In genomic region chr15:78977591-78978347, GRCh38 we compare ENCODE assay signal across 10 cellular contexts. TPM values are rescaled to one million over a fixed set of nuclear protein-coding genes. Genes with fewer than 3 reads are reported as not detected.
DNase-seq lines count a peak whose midpoint lies in the region; ATAC-seq and TF ChIP-seq lines count a peak whose summit lies in the region.
"Had no signal": no experiment of that assay in that cellular context is flagged by ENCODE, and none has a peak within 500 bp of the region (broad histone marks: within the 10 kb centered on the region; RNA-seq: fewer than 3 reads in every experiment).

No MANE protein-coding gene starts in this region.

- H2AFZ ChIP-seq in MM.1S (ENCODE audit: low read length), result peak overlapping the region; percentile 71

- DNase-seq in GM12864 (ENCODE audit: low read depth) (peak; percentile 53), MM.1S (no peak), dorsolateral prefrontal cortex (no peak), LoVo (ENCODE audit: low spot score) (no peak)
- no peak for DNase-seq in activated effector memory CD4-positive, alpha-beta T cell treated with anti-CD3 and anti-CD28 coated beads, Interleukin-2, amount 50 U/mL, for 16 hours
- no peak for DNase-seq in activated CD8-positive, alpha-beta T cell treated with anti-CD3 and anti-CD28 coated beads for 36 hours
- DNase-seq: activated CD4-positive, alpha-beta T cell treated with anti-CD3 and anti-CD28 coated beads for 1 hour; endodermal cell had no signal

- POLR2A ChIA-PET in activated CD8-positive, alpha-beta T cell treated with anti-CD3 and anti-CD28 coated beads for 36 hours (lab: Charles Lee), result no interaction called here

- peak overlapping the region; percentile 49 for H3K4me2 ChIP-seq in MM.1S (ENCODE audit: low read depth, low read length)

- peaks cover 2% of the 10 kb centered on the region for H3K4me1 Mint-ChIP-seq in activated CD8-positive, alpha-beta T cell treated with anti-CD3 and anti-CD28 coated beads for 36 hours (ENCODE audit: low read depth)
- H3K4me1 Mint-ChIP-seq: endodermal cell had no signal

- H3K27me3 Mint-ChIP-seq in activated CD8-positive, alpha-beta T cell treated with anti-CD3 and anti-CD28 coated beads for 36 hours, result no peaks in the 10 kb centered on the region

- no peaks in the 10 kb centered on the region for H3K27me3 ChIP-seq in MM.1S (replicated peaks; ENCODE audit: insufficient read depth, low read length)
- H3K27me3 ChIP-seq in dorsolateral prefrontal cortex, result no peaks in the 10 kb centered on the region

- no peaks in the 10 kb centered on the region for H3K9me3 Mint-ChIP-seq in activated CD8-positive, alpha-beta T cell treated with anti-CD3 and anti-CD28 coated beads for 36 hours
- H3K9me3 Mint-ChIP-seq: endodermal cell had no signal

- no peaks in the 10 kb centered on the region for H3K79me2 ChIP-seq in MM.1S (ENCODE audit: low read length)

- H4K20me1 ChIP-seq in MM.1S (ENCODE audit: insufficient read depth, low read length), result no peaks in the 10 kb centered on the region

- intact Hi-C loops in dorsolateral prefrontal cortex (cut with DNase I), result no loop called here
- intact Hi-C loops in activated CD8-positive, alpha-beta T cell treated with anti-CD3 and anti-CD28 coated beads for 36 hours (cut with micrococcal nuclease), result no loop called here

- TF ChIP-seq CTCF in GM12864 (IDR thresholded peaks at IDR 0.05; ENCODE audit: low read depth, low read length, missing control alignments) (no peak), MM.1S (IDR thresholded peaks at IDR 0.05; ENCODE audit: low read length) (no peak), dorsolateral prefrontal cortex (IDR thresholded peaks at IDR 0.05 in 54 of 56, conservative IDR thresholded peaks at IDR 0.05 in 2 of 56; ENCODE audit: low read depth in 1 of 56, partially characterized antibody in 56 of 56) (no peak)
- TF ChIP-seq CTCF in activated CD8-positive, alpha-beta T cell treated with anti-CD3 and anti-CD28 coated beads for 36 hours (IDR thresholded peaks at IDR 0.05), result no peak

- no peaks in the 10 kb centered on the region for H3F3A ChIP-seq in MM.1S (ENCODE audit: insufficient read depth, low read length)

- H3K9me2 ChIP-seq in MM.1S (replicated peaks; ENCODE audit: insufficient read depth, low read length), result no peaks in the 10 kb centered on the region

- H3K4me3 ChIP-seq in GM12864 (ENCODE audit: low read depth, low read length), result peak overlapping the region; percentile 34
- H3K4me3 ChIP-seq in MM.1S (ENCODE audit: low read length), result no peak overlapping the region
- H3K4me3 ChIP-seq in dorsolateral prefrontal cortex, result no peak overlapping the region

- H3K27ac ChIP-seq in MM.1S (ENCODE audit: low read length) (peak overlapping the region; percentile 19; the same call in 1 of the 2 replicates), dorsolateral prefrontal cortex (no peak overlapping the region)

- no peaks in the 10 kb centered on the region for H3K9me3 ChIP-seq in MM.1S (replicated peaks; ENCODE audit: insufficient read depth, low read length)

- H3K36me3 Mint-ChIP-seq in activated CD8-positive, alpha-beta T cell treated with anti-CD3 and anti-CD28 coated beads for 36 hours (ENCODE audit: low read depth), result no peaks in the 10 kb centered on the region

- no peaks in the 10 kb centered on the region for H3K36me3 ChIP-seq in MM.1S (replicated peaks; ENCODE audit: insufficient read depth, low read length)

- H3K27ac Mint-ChIP-seq in activated CD8-positive, alpha-beta T cell treated with anti-CD3 and anti-CD28 coated beads for 36 hours, result no peak overlapping the region
- H3K27ac Mint-ChIP-seq: endodermal cell had no signal

- CTCF ChIA-PET in activated CD8-positive, alpha-beta T cell treated with anti-CD3 and anti-CD28 coated beads for 36 hours (lab: Charles Lee), result interaction anchor here (1.4 to 5.0 kb wide), 4 partner anchors 9 to 206 kb away, joined by 3 to 32 read pairs (median 12); no protein-coding TSS in a partner anchor

- ATAC-seq in GM19463 (IDR thresholded peaks at IDR 0.05; ENCODE audit: unreplicated experiment) (peak; percentile 20), HG02943 (IDR thresholded peaks at IDR 0.05; ENCODE audit: low read depth, unreplicated experiment) (peak; percentile 16)
- ATAC-seq in activated CD8-positive, alpha-beta T cell treated with anti-CD3 and anti-CD28 coated beads for 36 hours, result no peak

- peaks cover 14% of the 10 kb centered on the region for H3K4me1 ChIP-seq in MM.1S (ENCODE audit: low read length)

- H3K4me3 Mint-ChIP-seq in activated CD8-positive, alpha-beta T cell treated with anti-CD3 and anti-CD28 coated beads for 36 hours, result no peak overlapping the region
- H3K4me3 Mint-ChIP-seq: endodermal cell had no signal

- H3K9ac ChIP-seq in MM.1S (ENCODE audit: low read length), result no peak overlapping the region

RNA-seq across cellular contexts. Expression of gene CTSH, which starts 32.9 kb away (rescaled TPM):
- total RNA-seq in dorsolateral prefrontal cortex, result 100 to 1,000 TPM in 19 of 120 experiments, 10 to 100 TPM in 101; 37.9 to 182 (median 75.8) TPM
- 10 to 100 TPM; 13.2 to 14.1 TPM for total RNA-seq in activated CD8-positive, alpha-beta T cell treated with anti-CD3 and anti-CD28 coated beads for 36 hours
